Comparison of ENCODE assay signal across 18 cellular contexts in the genomic region with DNA sequence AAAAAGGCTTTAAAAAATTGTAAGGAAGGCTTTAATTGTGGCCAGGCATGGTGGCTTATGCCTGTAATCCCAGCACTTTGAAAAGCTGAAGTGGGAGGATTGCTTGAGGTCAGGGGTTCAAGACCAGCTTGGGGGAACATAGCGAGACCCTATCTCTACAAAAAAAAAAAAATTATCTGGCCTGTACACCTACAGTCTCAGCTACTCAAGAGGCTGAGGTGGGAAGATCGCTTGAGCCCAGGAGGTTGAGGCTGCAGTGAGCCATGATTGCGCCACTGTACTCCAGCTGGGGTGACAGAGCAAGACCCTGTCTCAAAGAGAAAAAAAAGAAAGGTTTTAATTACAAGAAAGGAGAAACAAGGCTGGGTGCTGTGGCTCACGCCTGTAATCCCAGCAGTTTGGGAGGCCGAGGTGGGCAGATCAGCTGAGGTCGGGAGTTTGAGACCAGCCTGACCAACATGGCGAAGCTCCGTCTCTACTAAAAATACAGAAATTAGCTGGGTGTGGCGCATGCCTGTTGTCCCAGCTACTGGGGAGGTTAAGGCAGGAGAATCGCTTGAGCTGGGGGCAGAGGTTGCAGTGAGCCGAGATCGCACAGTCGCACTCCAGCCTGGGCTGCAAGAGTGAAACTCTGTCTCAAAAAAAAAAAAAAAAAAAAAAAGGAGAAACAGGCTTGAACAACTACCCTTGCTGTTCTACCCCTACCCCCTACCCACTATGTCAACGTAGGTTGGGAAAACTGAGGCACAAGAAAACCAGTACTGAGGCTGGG.
DNase-seq lines count a peak whose midpoint lies in the region; ATAC-seq and TF ChIP-seq lines count a peak whose summit lies in the region.
"Had no signal": no experiment of that assay in that cellular context is flagged by ENCODE, and none has a peak within 500 bp of the region (broad histone marks: within the 10 kb centered on the region; RNA-seq: fewer than 3 reads in every experiment).

No MANE protein-coding gene starts in this region.

- H3K27ac ChIP-seq in H9 (ENCODE audit: insufficient read length, low read depth, low read length), result no peak overlapping the region
- H3K27ac ChIP-seq: lower lobe of right lung, SJSA1, upper lobe of left lung had no signal

- H3K23ac ChIP-seq in H9 (ENCODE audit: insufficient read length, low read depth, low read length), result no peak overlapping the region

- no peaks in the 10 kb centered on the region for H3K4me1 ChIP-seq in H9 (ENCODE audit: insufficient read depth, low read length)
- H3K4me1 ChIP-seq: lower lobe of right lung had no signal

- H2BK12ac ChIP-seq in H9 (ENCODE audit: insufficient read length, low read depth, low read length), result no peak overlapping the region

- no peaks in the 10 kb centered on the region for H3K9me3 ChIP-seq in H9 (ENCODE audit: control insufficient read depth, low read depth, low read length)
- H3K9me3 ChIP-seq: upper lobe of left lung had no signal

- no peak overlapping the region for H2BK120ac ChIP-seq in H9 (ENCODE audit: low read depth, low read length, poor library complexity, severe bottlenecking)

- POLR2A ChIA-PET in naive thymus-derived CD8-positive, alpha-beta T cell (lab: Charles Lee), result interaction anchor here (1.0 kb wide), 1 partner anchor 25 kb away, joined by 3 read pairs; no protein-coding TSS in a partner anchor

- H3K27ac Mint-ChIP-seq in T-helper 2 cell treated with Interferon-gamma antibody and Interleukin-4, amounts not matched to agents 5 μg/mL and 100 μg/mL, for 36 hours, result peak overlapping the region; percentile 60
- H3K27ac Mint-ChIP-seq in H9, result peak overlapping the region in 2 of 3 experiments; percentile 60 to 91; a peak in 1 of 7 replicates
- H3K27ac Mint-ChIP-seq in activated T-helper 2 cell treated with anti-CD3 and anti-CD28 coated beads, Interferon-gamma antibody, Interleukin-2, Interleukin-4, amounts not matched to agents 10 μg/mL and 5 μg/mL and 100 μg/mL, durations not matched to agents 14 hours and 24 hours and 36 hours, result peak overlapping the region; percentile 66
- peak overlapping the region; percentile 83 to 94 (median 88) for H3K27ac Mint-ChIP-seq in naive thymus-derived CD8-positive, alpha-beta T cell
- H3K27ac Mint-ChIP-seq: nephron had no signal

- H3K4ac ChIP-seq in H9 (ENCODE audit: low read depth, low read length), result no peak overlapping the region

- peaks cover 41% of the 10 kb centered on the region for H3K4me1 Mint-ChIP-seq in T-helper 2 cell treated with Interferon-gamma antibody and Interleukin-4, amounts not matched to agents 5 μg/mL and 100 μg/mL, for 36 hours (ENCODE audit: low read depth)
- H3K4me1 Mint-ChIP-seq in H9, result no peaks in the 10 kb centered on the region
- peaks cover 44% of the 10 kb centered on the region for H3K4me1 Mint-ChIP-seq in activated T-helper 2 cell treated with anti-CD3 and anti-CD28 coated beads, Interferon-gamma antibody, Interleukin-2, Interleukin-4, amounts not matched to agents 10 μg/mL and 5 μg/mL and 100 μg/mL, durations not matched to agents 14 hours and 24 hours and 36 hours (ENCODE audit: low read depth)
- peaks cover 31 to 81% (median 77%) of the 10 kb centered on the region in 4 donors for H3K4me1 Mint-ChIP-seq in naive thymus-derived CD8-positive, alpha-beta T cell
- H3K4me1 Mint-ChIP-seq: nephron had no signal

- no peak overlapping the region for H2BK20ac ChIP-seq in H9 (ENCODE audit: low read depth, low read length, poor library complexity, severe bottlenecking)

- no peak overlapping the region for H4K8ac ChIP-seq in H9 (replicated peaks; ENCODE audit: insufficient read length, low read depth, low read length)

- no peaks in the 10 kb centered on the region for H3K23me2 ChIP-seq in H9 (ENCODE audit: insufficient read length, low read depth, low read length, poor library complexity, severe bottlenecking)

- no peaks in the 10 kb centered on the region for H3K79me1 ChIP-seq in H9 (ENCODE audit: insufficient read depth, low read depth, low read length, poor library complexity, severe bottlenecking)

- no peak for DNase-seq in T-helper 2 cell treated with Interferon-gamma antibody and Interleukin-4, amounts not matched to agents 5 μg/mL and 100 μg/mL, for 36 hours (ENCODE audit: low spot score)
- no peak for DNase-seq in T-helper 2 cell
- DNase-seq in H9, result no peak
- DNase-seq in activated T-helper 2 cell treated with anti-CD3 and anti-CD28 coated beads, Interferon-gamma antibody, Interleukin-2, Interleukin-4, amounts not matched to agents 10 μg/mL and 5 μg/mL and 100 μg/mL, durations not matched to agents 14 hours and 24 hours and 36 hours (ENCODE audit: low spot score), result no peak
- DNase-seq in naive thymus-derived CD8-positive, alpha-beta T cell, result no peak
- DNase-seq in SW 1271 (lab: John Stamatoyannopoulos, UW), result no peak
- DNase-seq in COR-L47 (lab: John Stamatoyannopoulos, UW), result no peak
- DNase-seq: 8988T, amygdala, lower lobe of right lung, NCI-H2029 treated with DMSO at 0.1 percent for 48 hours, NCI-H510A treated with DMSO at 0.1 percent for 48 hours had no signal

- no peak overlapping the region for H3K4me2 ChIP-seq in H9 (ENCODE audit: insufficient read depth, insufficient read length, low read length)

- no peaks in the 10 kb centered on the region for H4K20me1 ChIP-seq in H9 (ENCODE audit: control insufficient read depth, insufficient read depth, insufficient read length)

- H3K56ac ChIP-seq in H9 (ENCODE audit: insufficient read length, low read depth, low read length), result no peak overlapping the region

- H3K4me3 Mint-ChIP-seq in T-helper 2 cell treated with Interferon-gamma antibody and Interleukin-4, amounts not matched to agents 5 μg/mL and 100 μg/mL, for 36 hours, result no peak overlapping the region
- H3K4me3 Mint-ChIP-seq in H9, result no peak overlapping the region
- H3K4me3 Mint-ChIP-seq in activated T-helper 2 cell treated with anti-CD3 and anti-CD28 coated beads, Interferon-gamma antibody, Interleukin-2, Interleukin-4, amounts not matched to agents 10 μg/mL and 5 μg/mL and 100 μg/mL, durations not matched to agents 14 hours and 24 hours and 36 hours (ENCODE audit: low read depth), result no peak overlapping the region
- H3K4me3 Mint-ChIP-seq in naive thymus-derived CD8-positive, alpha-beta T cell, result peak overlapping the region in 7 of 10 donors; percentile 41 to 72 (median 64)
- H3K4me3 Mint-ChIP-seq: nephron had no signal

- no peak for ATAC-seq in naive thymus-derived CD8-positive, alpha-beta T cell
- no peak for ATAC-seq in HG02852 (IDR thresholded peaks at IDR 0.05; ENCODE audit: unreplicated experiment)
- ATAC-seq: lower lobe of right lung; stimulated activated naive CD8-positive, alpha-beta T cell treated with anti-CD3 and anti-CD28 coated beads, Interleukin-15, amount 100 ng/mL, for 72 hours had no signal

- no peaks in the 10 kb centered on the region for H3K79me2 ChIP-seq in H9 (ENCODE audit: insufficient read depth, low read length)

- no peak overlapping the region for H4K91ac ChIP-seq in H9 (ENCODE audit: insufficient read length, low read depth, low read length)

- intact Hi-C loops in activated T-helper 2 cell treated with anti-CD3 and anti-CD28 coated beads, Interferon-gamma antibody, Interleukin-2, Interleukin-4, amounts not matched to agents 10 μg/mL and 5 μg/mL and 100 μg/mL, durations not matched to agents 14 hours and 24 hours and 36 hours (cut with micrococcal nuclease), result loop anchor here (5.0 to 10.0 kb wide), 5 partner anchors 55 to 197 kb away; a partner anchor contains a TSS

- H2BK5ac ChIP-seq in H9 (ENCODE audit: insufficient read length, low read length), result no peak overlapping the region

- H2AK5ac ChIP-seq in H9 (ENCODE audit: insufficient read length, low read length), result no peak overlapping the region

- no peaks in the 10 kb centered on the region for H3K27me3 Mint-ChIP-seq in T-helper 2 cell treated with Interferon-gamma antibody and Interleukin-4, amounts not matched to agents 5 μg/mL and 100 μg/mL, for 36 hours (ENCODE audit: low read depth)
- H3K27me3 Mint-ChIP-seq in H9 (ENCODE audit: low read depth), result no peaks in the 10 kb centered on the region; the same call in 1 of the 2 replicates
- H3K27me3 Mint-ChIP-seq in activated T-helper 2 cell treated with anti-CD3 and anti-CD28 coated beads, Interferon-gamma antibody, Interleukin-2, Interleukin-4, amounts not matched to agents 10 μg/mL and 5 μg/mL and 100 μg/mL, durations not matched to agents 14 hours and 24 hours and 36 hours (ENCODE audit: low read depth), result no peaks in the 10 kb centered on the region
- no peaks in the 10 kb centered on the region for H3K27me3 Mint-ChIP-seq in naive thymus-derived CD8-positive, alpha-beta T cell
- H3K27me3 Mint-ChIP-seq: stimulated activated naive CD8-positive, alpha-beta T cell treated with anti-CD3 and anti-CD28 coated beads, Interleukin-15, amount 100 ng/mL, for 72 hours had no signal

- TF ChIP-seq CTCF in H9 (conservative IDR thresholded peaks at IDR 0.05), result no peak

- H4K5ac ChIP-seq in H9 (ENCODE audit: insufficient read length, low read depth, low read length), result no peak overlapping the region

- peaks cover 6% of the 10 kb centered on the region for H3K9me3 Mint-ChIP-seq in T-helper 2 cell treated with Interferon-gamma antibody and Interleukin-4, amounts not matched to agents 5 μg/mL and 100 μg/mL, for 36 hours
- H3K9me3 Mint-ChIP-seq in H9, result peaks cover 3 to 5% of the 10 kb centered on the region in 2 experiments; a peak in 4 of 5 replicates
- H3K9me3 Mint-ChIP-seq in activated T-helper 2 cell treated with anti-CD3 and anti-CD28 coated beads, Interferon-gamma antibody, Interleukin-2, Interleukin-4, amounts not matched to agents 10 μg/mL and 5 μg/mL and 100 μg/mL, durations not matched to agents 14 hours and 24 hours and 36 hours, result peaks cover 3% of the 10 kb centered on the region
- H3K9me3 Mint-ChIP-seq in naive thymus-derived CD8-positive, alpha-beta T cell, result no peaks in the 10 kb centered on the region
- H3K9me3 Mint-ChIP-seq: stimulated activated naive CD8-positive, alpha-beta T cell treated with anti-CD3 and anti-CD28 coated beads, Interleukin-15, amount 100 ng/mL, for 72 hours had no signal

- WGBS in H9 (ENCODE audit: extremely low coverage, insufficient read length, low lambda C conversion rate), result no CpG with 5 or more reads among the region's 14 CpGs

- H3K36me3 Mint-ChIP-seq in T-helper 2 cell treated with Interferon-gamma antibody and Interleukin-4, amounts not matched to agents 5 μg/mL and 100 μg/mL, for 36 hours (ENCODE audit: low read depth), result peaks cover 68% of the 10 kb centered on the region
- H3K36me3 Mint-ChIP-seq in H9 (ENCODE audit: insufficient read depth in 1 of 3, low read depth in 3 of 3), result peaks cover 1 to 10% (median 8%) of the 10 kb centered on the region in 3 experiments; a peak in 4 of 7 replicates
- H3K36me3 Mint-ChIP-seq in activated T-helper 2 cell treated with anti-CD3 and anti-CD28 coated beads, Interferon-gamma antibody, Interleukin-2, Interleukin-4, amounts not matched to agents 10 μg/mL and 5 μg/mL and 100 μg/mL, durations not matched to agents 14 hours and 24 hours and 36 hours (ENCODE audit: low read depth), result peaks cover 77% of the 10 kb centered on the region
- peaks cover 0 to 44% (median 7%) of the 10 kb centered on the region in 3 donors for H3K36me3 Mint-ChIP-seq in naive thymus-derived CD8-positive, alpha-beta T cell
- H3K36me3 Mint-ChIP-seq: CD14-positive monocyte had no signal

- H3K27me3 ChIP-seq in H9 (ENCODE audit: insufficient read depth, low read length), result no peaks in the 10 kb centered on the region
- H3K27me3 ChIP-seq: SJSA1, upper lobe of left lung had no signal

- H2BK15ac ChIP-seq in H9 (ENCODE audit: low read depth, low read length), result no peak overlapping the region

- no peak overlapping the region for H3T11ph ChIP-seq in H9 (ENCODE audit: low read length)

- H3K18ac ChIP-seq in H9 (ENCODE audit: insufficient read length, low read depth, low read length), result no peak overlapping the region

- H3K9ac ChIP-seq in H9 (ENCODE audit: extremely low read depth, insufficient read length, low read length), result no peak overlapping the region

- no peak overlapping the region for H3K14ac ChIP-seq in H9 (ENCODE audit: insufficient read depth, low read length)

- H2AFZ ChIP-seq in H9 (ENCODE audit: low read length), result no peak overlapping the region

Comparison
In these comparisons a context has a peak if more than half of its experiments do, and no peak if none do; other contexts are left out.
1. H3K4me3 Mint-ChIP-seq: peak in naive thymus-derived CD8-positive, alpha-beta T cell (7 of 10); none in T-helper 2 cell treated with Interferon-gamma antibody and Interleukin-4, amounts not matched to agents 5 μg/mL and 100 μg/mL, for 36 hours (single experiment), H9 (0 of 2) and activated T-helper 2 cell treated with anti-CD3 and anti-CD28 coated beads, Interferon-gamma antibody, Interleukin-2, Interleukin-4, amounts not matched to agents 10 μg/mL and 5 μg/mL and 100 μg/mL, durations not matched to agents 14 hours and 24 hours and 36 hours (single experiment).
2. Peak in every context shown above with its lines, with median percentiles within 50 percentile points of each other: H3K27ac Mint-ChIP-seq.